In genomic region chr4:107616838-107617389, GRCh38 we compare ENCODE assay signal across 16 cellular contexts.
A peak's percentile ranks its signal among the peaks of the same experiment; 100 is the strongest.
DNase-seq lines count a peak whose midpoint lies in the region; ATAC-seq and TF ChIP-seq lines count a peak whose summit lies in the region.
"Had no signal": no experiment of that assay in that cellular context is flagged by ENCODE, and none has a peak within 500 bp of the region (broad histone marks: within the 10 kb centered on the region; RNA-seq: fewer than 3 reads in every experiment).

No MANE protein-coding gene starts in this region.

- H3K9me2 ChIP-seq in PC-3 (replicated peaks; ENCODE audit: low read length): no peaks in the 10 kb centered on the region
- no peaks in the 10 kb centered on the region for H3K9me2 ChIP-seq in hepatocyte (replicated peaks; ENCODE audit: insufficient read depth)

- H3F3A ChIP-seq in PC-3 (ENCODE audit: low read length, unreplicated experiment): no peaks in the 10 kb centered on the region

- no peak for DNase-seq in activated naive CD8-positive, alpha-beta T cell treated with anti-CD3 and anti-CD28 coated beads, Interleukin-2, amount 50 U/mL, for 24 hours
- DNase-seq in activated naive CD8-positive, alpha-beta T cell treated with anti-CD3 and anti-CD28 coated beads for 36 hours: no peak
- DNase-seq in PC-3 (peak; percentile 14), hepatocyte (ENCODE audit: low spot score) (peak; percentile 19), BE2C (no peak), NCI-H2227 treated with DMSO at 0.1 percent for 48 hours (lab: John Stamatoyannopoulos, UW) (no peak)
- DNase-seq in activated naive CD4-positive, alpha-beta T cell treated with Interleukin-2 at 50 U/mL for 16 hours: no peak
- DNase-seq: GOT3; Karpas-422; NCI-H1436 treated with DMSO at 0.1 percent for 48 hours; NCI-H2081 treated with DMSO at 0.1 percent for 48 hours; NCI-H526 treated with DMSO at 0.1 percent for 48 hours; NK-92 treated with Interleukin-12 subunit alpha and Interleukin-12 subunit beta, amount 100 ng/mL, for 24 hours had no signal

- no peaks in the 10 kb centered on the region for H3K27me3 Mint-ChIP-seq in activated naive CD8-positive, alpha-beta T cell treated with anti-CD3 and anti-CD28 coated beads, Interleukin-2, amount 50 U/mL, for 24 hours
- no peaks in the 10 kb centered on the region for H3K27me3 Mint-ChIP-seq in activated naive CD8-positive, alpha-beta T cell treated with anti-CD3 and anti-CD28 coated beads for 36 hours

- no peak overlapping the region for H3K27ac Mint-ChIP-seq in activated naive CD8-positive, alpha-beta T cell treated with anti-CD3 and anti-CD28 coated beads, Interleukin-2, amount 50 U/mL, for 24 hours
- H3K27ac Mint-ChIP-seq in activated naive CD8-positive, alpha-beta T cell treated with anti-CD3 and anti-CD28 coated beads for 36 hours: no peak overlapping the region
- H3K27ac Mint-ChIP-seq: CD14-positive monocyte had no signal

- no peaks in the 10 kb centered on the region for H3K9me3 ChIP-seq in PC-3 (ENCODE audit: low read length)
- no peaks in the 10 kb centered on the region for H3K9me3 ChIP-seq in hepatocyte (ENCODE audit: low read depth)
- no peaks in the 10 kb centered on the region for H3K9me3 ChIP-seq in BE2C

- POLR2A ChIA-PET in PC-3 (lab: Charles Lee; ENCODE audit: unreplicated experiment): no interaction called here

- no peak overlapping the region for H3K4me3 Mint-ChIP-seq in activated naive CD8-positive, alpha-beta T cell treated with anti-CD3 and anti-CD28 coated beads, Interleukin-2, amount 50 U/mL, for 24 hours
- no peak overlapping the region for H3K4me3 Mint-ChIP-seq in activated naive CD8-positive, alpha-beta T cell treated with anti-CD3 and anti-CD28 coated beads for 36 hours
- H3K4me3 Mint-ChIP-seq: CD14-positive monocyte had no signal

- no peak overlapping the region for H3K9ac ChIP-seq in PC-3 (ENCODE audit: low read length)

- H3K4me2 ChIP-seq in PC-3 (ENCODE audit: low read length) (no peak overlapping the region), hepatocyte (no peak overlapping the region)

- no peaks in the 10 kb centered on the region for H3K79me2 ChIP-seq in PC-3 (ENCODE audit: low read length)
- peaks cover 3% of the 10 kb centered on the region for H3K79me2 ChIP-seq in hepatocyte

- no peaks in the 10 kb centered on the region for H3K36me3 ChIP-seq in PC-3 (ENCODE audit: low read depth, low read length)
- no peaks in the 10 kb centered on the region for H3K36me3 ChIP-seq in hepatocyte (replicated peaks; ENCODE audit: insufficient read depth, low read depth)
- no peaks in the 10 kb centered on the region for H3K36me3 ChIP-seq in BE2C

- peaks cover 5% of the 10 kb centered on the region for H3K9me3 Mint-ChIP-seq in activated naive CD8-positive, alpha-beta T cell treated with anti-CD3 and anti-CD28 coated beads, Interleukin-2, amount 50 U/mL, for 24 hours
- peaks cover 4% of the 10 kb centered on the region for H3K9me3 Mint-ChIP-seq in activated naive CD8-positive, alpha-beta T cell treated with anti-CD3 and anti-CD28 coated beads for 36 hours

- TF ChIP-seq CTCF in PC-3 (conservative IDR thresholded peaks at IDR 0.05; ENCODE audit: low read depth, low read length) (no peak), hepatocyte (IDR thresholded peaks at IDR 0.05; ENCODE audit: poor library complexity) (no peak), BE2C (IDR thresholded peaks at IDR 0.05; ENCODE audit: low read depth, low read length) (no peak)

- H3K4me1 Mint-ChIP-seq in activated naive CD8-positive, alpha-beta T cell treated with anti-CD3 and anti-CD28 coated beads, Interleukin-2, amount 50 U/mL, for 24 hours: no peaks in the 10 kb centered on the region
- H3K4me1 Mint-ChIP-seq in activated naive CD8-positive, alpha-beta T cell treated with anti-CD3 and anti-CD28 coated beads for 36 hours: peaks cover 2% of the 10 kb centered on the region

- WGBS in hepatocyte (ENCODE audit: low lambda C conversion rate, missing lambda C conversion rate): 66% methylated on average over 3 of the region's 3 CpGs

- H2AFZ ChIP-seq in PC-3 (ENCODE audit: low read length) (no peak overlapping the region), hepatocyte (no peak overlapping the region)

- peak; percentile 43 for ATAC-seq in activated naive CD8-positive, alpha-beta T cell treated with anti-CD3 and anti-CD28 coated beads, Interleukin-2, amount 50 U/mL, for 24 hours
- peak; percentile 64 for ATAC-seq in PC-3
- no peak for ATAC-seq in GM19328 (IDR thresholded peaks at IDR 0.05; ENCODE audit: unreplicated experiment)

- peaks cover 32% of the 10 kb centered on the region for H3K36me3 Mint-ChIP-seq in activated naive CD8-positive, alpha-beta T cell treated with anti-CD3 and anti-CD28 coated beads, Interleukin-2, amount 50 U/mL, for 24 hours (ENCODE audit: low read depth)
- H3K36me3 Mint-ChIP-seq in activated naive CD8-positive, alpha-beta T cell treated with anti-CD3 and anti-CD28 coated beads for 36 hours: peaks cover 37% of the 10 kb centered on the region

- CTCF ChIA-PET in PC-3 (lab: Charles Lee): no interaction called here

- H3K4me3 ChIP-seq in PC-3 (ENCODE audit: low read length) (no peak overlapping the region), hepatocyte (no peak overlapping the region), BE2C (ENCODE audit: low read depth, low read length) (no peak overlapping the region)
- H3K4me3 ChIP-seq: SK-N-MC had no signal

- BruUV-seq in PC-3 (replicated peaks; lab: Mats Ljungman, UMichigan): no TSS peak

- H3K27ac ChIP-seq in PC-3 (ENCODE audit: low read length) (no peak overlapping the region), hepatocyte (peak overlapping the region; percentile 62)
- H3K27ac ChIP-seq: SK-N-MC had no signal

- H3K27me3 ChIP-seq in PC-3 (ENCODE audit: low read length) (no peaks in the 10 kb centered on the region), hepatocyte (no peaks in the 10 kb centered on the region), BE2C (no peaks in the 10 kb centered on the region)

- H3K4me1 ChIP-seq in PC-3 (ENCODE audit: insufficient read depth, low read length) (peaks cover 6% of the 10 kb centered on the region), hepatocyte (ENCODE audit: insufficient read depth) (peaks cover 3% of the 10 kb centered on the region), BE2C (0 out of 2 replicates have a peak, but pooled peaks cover 5% of the 10 kb centered on the region)

- intact Hi-C loops in PC-3 (cut with micrococcal nuclease): no loop called here

- H4K20me1 ChIP-seq in PC-3 (ENCODE audit: low read length): no peaks in the 10 kb centered on the region
- H4K20me1 ChIP-seq in hepatocyte (ENCODE audit: insufficient read depth, poor library complexity, severe bottlenecking): no peaks in the 10 kb centered on the region

Comparison
In these comparisons a context has a peak if more than half of its experiments do, and no peak if none do; other contexts are left out.
1. DNase-seq: peak in PC-3 (single experiment) and hepatocyte (single experiment); none in activated naive CD8-positive, alpha-beta T cell treated with anti-CD3 and anti-CD28 coated beads, Interleukin-2, amount 50 U/mL, for 24 hours (single experiment), activated naive CD8-positive, alpha-beta T cell treated with anti-CD3 and anti-CD28 coated beads for 36 hours (single experiment), activated naive CD4-positive, alpha-beta T cell treated with Interleukin-2 at 50 U/mL for 16 hours (single experiment), BE2C (single experiment) and NCI-H2227 treated with DMSO at 0.1 percent for 48 hours (single experiment).